14 cellular contexts compared by ENCODE assay signal in genomic region chr9:93522736-93523135, GRCh38.
"Had no signal": no experiment of that assay in that cellular context is flagged by ENCODE, and none has a peak within 500 bp of the region (broad histone marks: within the 10 kb centered on the region; RNA-seq: fewer than 3 reads in every experiment).

No MANE protein-coding gene starts in this region.

- H3K27ac Mint-ChIP-seq: activated T-cell treated with anti-CD3 and anti-CD28 coated beads, Interleukin-2, amount 50 U/mL, for 72 hours had no signal

- H3K9me3 ChIP-seq: esophagus squamous epithelium, psoas muscle, spleen, stomach, thoracic aorta had no signal

- H3K4me1 ChIP-seq: esophagus squamous epithelium, psoas muscle had no signal

- H3K4me3 Mint-ChIP-seq: activated T-cell treated with anti-CD3 and anti-CD28 coated beads, Interleukin-2, amount 50 U/mL, for 72 hours had no signal

- DNase-seq: activated CD4-positive, alpha-beta T cell treated with anti-CD3 and anti-CD28 coated beads, Interleukin-2, amount 50 U/mL, for 4 hours; activated gamma-delta T cell treated with Interleukin-2 at 50 U/mL for 16 hours; activated T-cell treated with anti-CD3 and anti-CD28 coated beads, Interleukin-2, amount 50 U/mL, for 72 hours; esophagus squamous epithelium; hippocampal formation; kidney; mesendoderm; psoas muscle; spleen; stimulated activated CD4-positive, alpha-beta T cell treated with anti-CD3 and anti-CD28 coated beads, Interleukin-1b, Interleukin-23, amount 100 ng/mL, for 48 hours; stomach had no signal

- H3K27ac ChIP-seq: coronary artery, esophagus squamous epithelium, psoas muscle, SK-N-MC, spleen, stomach, thoracic aorta had no signal

- H3K4me3 ChIP-seq: coronary artery, esophagus squamous epithelium, psoas muscle, SK-N-MC, spleen, stomach, thoracic aorta had no signal

- H3K27me3 ChIP-seq: esophagus squamous epithelium, spleen, stomach had no signal

- H3K9me3 Mint-ChIP-seq: activated T-cell treated with anti-CD3 and anti-CD28 coated beads, Interleukin-2, amount 50 U/mL, for 72 hours had no signal
